9 cellular contexts compared by ENCODE assay signal in genomic region chr10:3482200-3482993, GRCh38.
DNase-seq lines count a peak whose midpoint lies in the region; ATAC-seq and TF ChIP-seq lines count a peak whose summit lies in the region.
"Had no signal": no experiment of that assay in that cellular context is flagged by ENCODE, and none has a peak within 500 bp of the region (broad histone marks: within the 10 kb centered on the region; RNA-seq: fewer than 3 reads in every experiment).

No MANE protein-coding gene starts in this region.

- CTCF ChIA-PET in activated naive CD4-positive, alpha-beta T cell treated with anti-CD3 and anti-CD28 coated beads for 36 hours (lab: Charles Lee): no interaction called here

- no peak overlapping the region for H3K27ac Mint-ChIP-seq in activated naive CD4-positive, alpha-beta T cell treated with anti-CD3 and anti-CD28 coated beads for 36 hours
- H3K27ac Mint-ChIP-seq: activated naive CD8-positive, alpha-beta T cell had no signal

- H3K4me3 ChIP-seq in Loucy (ENCODE audit: low read length, poor library complexity, severe bottlenecking): peak overlapping the region; percentile 61
- H3K4me3 ChIP-seq in heart left ventricle: peak overlapping the region in 4 of 12 donors; percentile 15 to 26 (median 22)
- peak overlapping the region in 1 of 4 donors; percentile 14 for H3K4me3 ChIP-seq in sigmoid colon

- H3K9ac ChIP-seq in Loucy (ENCODE audit: low read depth, low read length, poor library complexity, severe bottlenecking): peak overlapping the region; percentile 4

- H3K27me3 ChIP-seq in Loucy (ENCODE audit: insufficient read depth, low read length, poor library complexity, severe bottlenecking) (no peaks in the 10 kb centered on the region), heart left ventricle (no peaks in the 10 kb centered on the region), sigmoid colon (no peaks in the 10 kb centered on the region)

- H3K79me2 ChIP-seq in Loucy (ENCODE audit: insufficient read depth, low read length): no peaks in the 10 kb centered on the region

- TF ChIP-seq EP300 in sigmoid colon (IDR thresholded peaks at IDR 0.05): peak; percentile 81 to 98 (median 94)

- H3K4me1 ChIP-seq in Loucy (ENCODE audit: insufficient read depth, low read length, poor library complexity, severe bottlenecking): peaks cover 30% of the 10 kb centered on the region
- peaks cover 5 to 34% (median 19%) of the 10 kb centered on the region in 12 donors for H3K4me1 ChIP-seq in heart left ventricle
- peaks cover 0 to 31% (median 29%) of the 10 kb centered on the region in 4 donors for H3K4me1 ChIP-seq in sigmoid colon

- H3K9me3 Mint-ChIP-seq in activated naive CD4-positive, alpha-beta T cell treated with anti-CD3 and anti-CD28 coated beads for 36 hours: no peaks in the 10 kb centered on the region

- H3K36me3 Mint-ChIP-seq in activated naive CD4-positive, alpha-beta T cell treated with anti-CD3 and anti-CD28 coated beads for 36 hours (ENCODE audit: low read depth): no peaks in the 10 kb centered on the region
- H3K36me3 Mint-ChIP-seq: activated naive CD8-positive, alpha-beta T cell had no signal

- no peak for TF ChIP-seq POLR2A in heart left ventricle (IDR thresholded peaks at IDR 0.05)
- TF ChIP-seq POLR2A in sigmoid colon (IDR thresholded peaks at IDR 0.05): no peak

- H3K4me1 Mint-ChIP-seq in activated naive CD4-positive, alpha-beta T cell treated with anti-CD3 and anti-CD28 coated beads for 36 hours (ENCODE audit: low read depth): peaks cover 32% of the 10 kb centered on the region

- H2AFZ ChIP-seq in Loucy (ENCODE audit: low read length): 0 out of 2 replicates have a peak overlapping the region, but pooled peaks have one; percentile 43

- no peaks in the 10 kb centered on the region for H3K9me3 ChIP-seq in Loucy (ENCODE audit: insufficient read depth, low read depth, low read length)
- H3K9me3 ChIP-seq in heart left ventricle: no peaks in the 10 kb centered on the region
- no peaks in the 10 kb centered on the region for H3K9me3 ChIP-seq in sigmoid colon

- no peaks in the 10 kb centered on the region for H4K20me1 ChIP-seq in Loucy (ENCODE audit: insufficient read depth, low read length, poor library complexity, severe bottlenecking)

- intact Hi-C loops in activated naive CD4-positive, alpha-beta T cell treated with anti-CD3 and anti-CD28 coated beads for 36 hours (cut with micrococcal nuclease): no loop called here
- intact Hi-C loops in heart left ventricle (cut with DNase I) (loop anchor here in 2 of 10 donors (2.0 to 5.0 kb wide), 2 partner anchors 18 to 50 kb away; no protein-coding TSS in a partner anchor), sigmoid colon (cut with DNase I) (loop anchor here (10.0 kb wide), 1 partner anchor 782 kb away; no protein-coding TSS in a partner anchor)

- H3K9me2 ChIP-seq in Loucy (replicated peaks; ENCODE audit: low read depth, low read length): no peaks in the 10 kb centered on the region

- WGBS in heart left ventricle, 4 donors: 17 to 25% (median 20%) methylated on average over 17 of the region's 17 CpGs
- 6 to 42% methylated on average over 17 of the region's 17 CpGs for WGBS in sigmoid colon, 2 donors

- no peaks in the 10 kb centered on the region for H3F3A ChIP-seq in Loucy (ENCODE audit: low read depth)

- H3K4me2 ChIP-seq in Loucy (ENCODE audit: low read depth, low read length, poor library complexity, severe bottlenecking): peak overlapping the region; percentile 61

- TF ChIP-seq CTCF in Loucy (conservative IDR thresholded peaks at IDR 0.05; ENCODE audit: low read length): no peak
- no peak for TF ChIP-seq CTCF in heart left ventricle (IDR thresholded peaks at IDR 0.05)
- no peak for TF ChIP-seq CTCF in sigmoid colon (IDR thresholded peaks at IDR 0.05)

- DNase-seq in activated naive CD4-positive, alpha-beta T cell treated with anti-CD3 and anti-CD28 coated beads for 36 hours: peak; percentile 29
- no peak for DNase-seq in activated naive CD4-positive, alpha-beta T cell (lab: John Stamatoyannopoulos, UW)
- DNase-seq in T1000 (lab: John Stamatoyannopoulos, UW) (peak; percentile 28), heart left ventricle (peak in 2 of 5 donors; percentile 32 to 54), sigmoid colon (peak; percentile 88)

- peak; percentile 63 to 81 (median 76) for ATAC-seq in heart left ventricle
- ATAC-seq in HG03039 (IDR thresholded peaks at IDR 0.05; ENCODE audit: unreplicated experiment): no peak
- no peak for ATAC-seq in GM21515 (IDR thresholded peaks at IDR 0.05; ENCODE audit: unreplicated experiment)

- no peak overlapping the region for H3K4me3 Mint-ChIP-seq in activated naive CD4-positive, alpha-beta T cell treated with anti-CD3 and anti-CD28 coated beads for 36 hours
- H3K4me3 Mint-ChIP-seq: activated naive CD8-positive, alpha-beta T cell had no signal

- no peaks in the 10 kb centered on the region for H3K27me3 Mint-ChIP-seq in activated naive CD4-positive, alpha-beta T cell treated with anti-CD3 and anti-CD28 coated beads for 36 hours (ENCODE audit: low read depth)

- H3K36me3 ChIP-seq in Loucy (ENCODE audit: insufficient read depth, low read length): no peaks in the 10 kb centered on the region
- H3K36me3 ChIP-seq in heart left ventricle: no peaks in the 10 kb centered on the region
- H3K36me3 ChIP-seq in sigmoid colon: no peaks in the 10 kb centered on the region

- H3K27ac ChIP-seq in heart left ventricle: peak overlapping the region in 7 of 12 donors; percentile 8 to 66 (median 28)
- H3K27ac ChIP-seq in sigmoid colon: peak overlapping the region; percentile 42 to 85 (median 76)

Comparison
In these comparisons a context has a peak if more than half of its experiments do, and no peak if none do; other contexts are left out.
1. DNase-seq: peak in activated naive CD4-positive, alpha-beta T cell treated with anti-CD3 and anti-CD28 coated beads for 36 hours (single experiment), T1000 (single experiment) and sigmoid colon (single experiment); none in activated naive CD4-positive, alpha-beta T cell (0 of 4).
2. ATAC-seq: peak in heart left ventricle (4 of 4); none in HG03039 (single experiment) and GM21515 (single experiment).